ENCODE assay signal across 16 cellular contexts in genomic region chr22:24335529-24335928, GRCh38.
"Had no signal": no experiment of that assay in that cellular context is flagged by ENCODE, and none has a peak within 500 bp of the region (broad histone marks: within the 10 kb centered on the region; RNA-seq: fewer than 3 reads in every experiment).

No MANE protein-coding gene starts in this region.

- H3K9me3 ChIP-seq: adrenal gland, lower lobe of right lung, right atrium auricular region, thyroid gland, uterus had no signal

- H3K4me3 Mint-ChIP-seq: activated CD4-positive, alpha-beta memory T cell treated with anti-CD3 and anti-CD28 coated beads, Interleukin-2, amount 10 ng/mL, durations not matched to agents 7 days and 5 days; activated CD4-positive, alpha-beta T cell treated with anti-CD3 and anti-CD28 coated beads for 36 hours had no signal

- H3K27me3 Mint-ChIP-seq: activated CD4-positive, alpha-beta memory T cell treated with anti-CD3 and anti-CD28 coated beads, Interleukin-2, amount 10 ng/mL, durations not matched to agents 7 days and 5 days; activated CD4-positive, alpha-beta T cell treated with anti-CD3 and anti-CD28 coated beads for 36 hours had no signal

- DNase-seq: activated CD4-positive, alpha-beta memory T cell treated with anti-CD3 and anti-CD28 coated beads, Interleukin-2, amount 10 ng/mL, durations not matched to agents 7 days and 5 days; activated CD4-positive, alpha-beta T cell treated with anti-CD3 and anti-CD28 coated beads for 36 hours; activated CD8-positive, alpha-beta memory T cell treated with anti-CD3 and anti-CD28 coated beads, Interleukin-2, amount 50 U/mL, for 48 hours; activated naive CD4-positive, alpha-beta T cell; adrenal gland; central memory CD4-positive, alpha-beta T cell; cortex of kidney; erythroblast; lower lobe of right lung; midbrain; thyroid gland; uterus; WERI-Rb-1 had no signal

- H3K9me3 Mint-ChIP-seq: activated CD4-positive, alpha-beta memory T cell treated with anti-CD3 and anti-CD28 coated beads, Interleukin-2, amount 10 ng/mL, durations not matched to agents 7 days and 5 days; T-helper 2 cell treated with Interferon-gamma antibody and Interleukin-4, amounts not matched to agents 5 μg/mL and 100 μg/mL, for 36 hours had no signal

- H3K27ac Mint-ChIP-seq: activated CD4-positive, alpha-beta T cell treated with anti-CD3 and anti-CD28 coated beads for 36 hours; T-helper 2 cell treated with Interferon-gamma antibody and Interleukin-4, amounts not matched to agents 5 μg/mL and 100 μg/mL, for 36 hours had no signal

- H3K27ac ChIP-seq: adrenal gland, lower lobe of right lung, right atrium auricular region, skin epidermis, thyroid gland, uterus, WERI-Rb-1 had no signal

- H3K4me3 ChIP-seq: adrenal gland, lower lobe of right lung, right atrium auricular region, skin epidermis, thyroid gland, uterus had no signal

- H3K27me3 ChIP-seq: adrenal gland, right atrium auricular region, thyroid gland, uterus had no signal

- H3K36me3 ChIP-seq: uterus had no signal

- H3K4me1 ChIP-seq: uterus had no signal
